9 cellular contexts compared by ENCODE assay signal in genomic region chr2:174812037-174812436, GRCh38. TPM values are rescaled to one million over a fixed set of nuclear protein-coding genes. Genes with fewer than 3 reads are reported as not detected.
"Had no signal": no experiment of that assay in that cellular context is flagged by ENCODE, and none has a peak within 500 bp of the region (broad histone marks: within the 10 kb centered on the region; RNA-seq: fewer than 3 reads in every experiment).

No MANE protein-coding gene starts in this region.

- H3K4me3 ChIP-seq: GM23248, HAP-1 had no signal

- DNase-seq: GM23248, GOT3, H7, HFFc6, KG1 had no signal

- H3K9me3 ChIP-seq: HAP-1 had no signal

- H3K27ac Mint-ChIP-seq: HFFc6, IgD-negative memory B cell had no signal

- H3K4me1 Mint-ChIP-seq: IgD-negative memory B cell had no signal

- H3K9me3 Mint-ChIP-seq: HFFc6, IgD-negative memory B cell had no signal

- ATAC-seq: HCT116 had no signal

- H3K9ac ChIP-seq: GM23248 had no signal

- H3K4me3 Mint-ChIP-seq: HFFc6, IgD-negative memory B cell had no signal

- H3K27ac ChIP-seq: GM23248, HL-60 had no signal

- H2AFZ ChIP-seq: GM23248 had no signal

- H3K27me3 Mint-ChIP-seq: IgD-negative memory B cell had no signal

RNA-seq across cellular contexts. Expression of gene CHRNA1, which starts 47.8 kb away (rescaled TPM):
- total RNA-seq: GM23248, H7 had no signal
